ENCODE assay signal across 13 cellular contexts in genomic region chr6:51398793-51399192, GRCh38.
DNase-seq lines count a peak whose midpoint lies in the region; ATAC-seq and TF ChIP-seq lines count a peak whose summit lies in the region.
"Had no signal": no experiment of that assay in that cellular context is flagged by ENCODE, and none has a peak within 500 bp of the region (broad histone marks: within the 10 kb centered on the region; RNA-seq: fewer than 3 reads in every experiment).

No MANE protein-coding gene starts in this region.

- DNase-seq in GM12864 (ENCODE audit: low read depth) (no peak), RWPE2 (ENCODE audit: low spot score) (no peak), upper lobe of left lung (no peak), NCI-H446 treated with DMSO at 0.1 percent for 48 hours (lab: John Stamatoyannopoulos, UW) (no peak)
- DNase-seq in activated CD4-positive, alpha-beta T cell treated with anti-CD3 and anti-CD28 coated beads, Interleukin-2, amount 50 U/mL, for 4 hours: no peak
- DNase-seq in stimulated activated CD4-positive, alpha-beta T cell treated with anti-CD3 and anti-CD28 coated beads, Interleukin-12 subunit alpha, Interleukin-12 subunit beta, amount 100 ng/mL, for 4 hours: no peak
- DNase-seq: effector CD4-positive, alpha-beta T cell; gastrocnemius medialis; naive thymus-derived CD4-positive, alpha-beta T cell; right lobe of liver had no signal

- H3K27ac ChIP-seq in RWPE2 (ENCODE audit: poor library complexity, severe bottlenecking) (no peak overlapping the region), upper lobe of left lung (no peak overlapping the region)
- H3K27ac ChIP-seq: BLaER1 treated with 17β-estradiol and CSF1 and Interleukin-3, amounts not matched to agents 10 nM and 100 nM; gastrocnemius medialis; right lobe of liver had no signal

- ATAC-seq in GM19463 (IDR thresholded peaks at IDR 0.05; ENCODE audit: unreplicated experiment): peak; percentile 7
- peak; percentile 41 for ATAC-seq in HG03442 (IDR thresholded peaks at IDR 0.05; ENCODE audit: unreplicated experiment)
- peak; percentile 14; the same call in 1 of the 3 replicates for ATAC-seq in RWPE2 (ENCODE audit: low read depth)
- ATAC-seq in upper lobe of left lung (ENCODE audit: low FRiP score in 2 of 2): no peak
- ATAC-seq: gastrocnemius medialis; naive thymus-derived CD4-positive, alpha-beta T cell had no signal

- H3K27me3 ChIP-seq in RWPE2 (ENCODE audit: insufficient read depth, poor library complexity, severe bottlenecking): no peaks in the 10 kb centered on the region
- H3K27me3 ChIP-seq in upper lobe of left lung: no peaks in the 10 kb centered on the region
- H3K27me3 ChIP-seq: BLaER1 treated with 17β-estradiol and CSF1 and Interleukin-3, amounts not matched to agents 10 nM and 100 nM; gastrocnemius medialis; right lobe of liver had no signal

- H3K36me3 ChIP-seq in RWPE2 (ENCODE audit: low read depth): no peaks in the 10 kb centered on the region
- H3K36me3 ChIP-seq in upper lobe of left lung: no peaks in the 10 kb centered on the region
- H3K36me3 ChIP-seq: BLaER1 treated with 17β-estradiol and CSF1 and Interleukin-3, amounts not matched to agents 10 nM and 100 nM; gastrocnemius medialis; right lobe of liver had no signal

- no peaks in the 10 kb centered on the region for H3K9me3 ChIP-seq in RWPE2 (ENCODE audit: severe bottlenecking)
- no peaks in the 10 kb centered on the region for H3K9me3 ChIP-seq in upper lobe of left lung
- H3K9me3 ChIP-seq: BLaER1 treated with 17β-estradiol and CSF1 and Interleukin-3, amounts not matched to agents 10 nM and 100 nM; gastrocnemius medialis; right lobe of liver had no signal

- 74 to 80% methylated on average over 5 of the region's 5 CpGs for WGBS in upper lobe of left lung, 2 donors

- no peak overlapping the region for H3K4me3 ChIP-seq in GM12864 (ENCODE audit: low read depth, low read length)
- no peak overlapping the region for H3K4me3 ChIP-seq in RWPE2 (ENCODE audit: severe bottlenecking)
- no peak overlapping the region for H3K4me3 ChIP-seq in upper lobe of left lung
- H3K4me3 ChIP-seq: BLaER1 treated with 17β-estradiol and CSF1 and Interleukin-3, amounts not matched to agents 10 nM and 100 nM; gastrocnemius medialis; right lobe of liver had no signal

- no peak for TF ChIP-seq EP300 in upper lobe of left lung (IDR thresholded peaks at IDR 0.05)

- no peaks in the 10 kb centered on the region for H3K4me1 ChIP-seq in RWPE2 (ENCODE audit: insufficient read depth, poor library complexity, severe bottlenecking)
- no peaks in the 10 kb centered on the region for H3K4me1 ChIP-seq in upper lobe of left lung
- H3K4me1 ChIP-seq: BLaER1 treated with 17β-estradiol and CSF1 and Interleukin-3, amounts not matched to agents 10 nM and 100 nM; gastrocnemius medialis; right lobe of liver had no signal

- TF ChIP-seq POLR2A in upper lobe of left lung (IDR thresholded peaks at IDR 0.05): no peak

- TF ChIP-seq CTCF in GM12864 (IDR thresholded peaks at IDR 0.05; ENCODE audit: low read depth, low read length, missing control alignments) (peak; percentile 37), RWPE2 (IDR thresholded peaks at IDR 0.05; ENCODE audit: poor library complexity, severe bottlenecking) (peak; percentile 17), upper lobe of left lung (IDR thresholded peaks at IDR 0.05) (no peak)

Comparison
In these comparisons a context has a peak if more than half of its experiments do, and no peak if none do; other contexts are left out.
1. CTCF ChIP-seq: peak in GM12864 (single experiment) and RWPE2 (single experiment); none in upper lobe of left lung (0 of 6).
2. ATAC-seq: peak in GM19463 (single experiment), HG03442 (single experiment) and RWPE2 (single experiment); none in upper lobe of left lung (0 of 2).